Comparison of ENCODE assay signal across 8 cellular contexts in the genomic region with DNA sequence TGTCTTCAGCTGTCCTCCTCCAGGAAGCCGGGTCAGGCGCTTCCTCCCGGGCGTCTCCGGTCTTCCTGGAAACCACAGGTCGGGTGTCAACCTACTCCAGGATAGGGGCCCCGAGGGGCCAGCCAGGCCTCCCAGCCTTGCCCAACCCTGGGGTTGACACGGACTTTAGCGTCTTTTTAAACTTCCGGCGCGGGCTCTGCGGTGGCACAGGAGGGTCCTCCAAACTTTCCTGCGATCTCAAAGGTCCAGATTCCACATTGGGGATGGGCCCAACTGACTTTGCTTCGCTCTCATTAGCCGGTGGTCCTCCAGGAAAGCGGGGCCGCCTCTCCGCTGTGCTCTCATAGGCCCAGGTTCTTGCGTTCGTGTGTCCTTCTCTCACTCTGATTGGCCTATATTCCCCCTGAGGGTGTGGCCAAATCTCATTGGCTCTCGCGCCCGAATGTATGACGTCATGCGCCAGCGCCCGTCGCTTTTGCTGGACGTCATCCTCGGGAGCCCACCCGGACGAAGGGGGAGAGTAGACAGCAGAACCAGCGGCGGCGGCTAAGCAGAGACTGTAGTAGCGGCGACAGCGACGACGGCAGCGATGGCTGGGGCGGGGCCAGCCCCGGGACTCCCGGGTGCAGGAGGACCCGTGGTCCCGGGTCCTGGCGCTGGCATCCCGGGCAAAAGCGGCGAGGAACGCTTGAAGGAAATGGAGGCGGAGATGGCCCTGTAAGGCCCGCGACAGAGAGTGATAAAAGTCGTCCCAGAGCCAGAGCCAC. TPM values are rescaled to one million over a fixed set of nuclear protein-coding genes. Genes with fewer than 3 reads are reported as not detected.
DNase-seq lines count a peak whose midpoint lies in the region; ATAC-seq and TF ChIP-seq lines count a peak whose summit lies in the region.

TSS of gene RBM42 (plus strand) at position 472 of the 767 bp plus-strand sequence. CDS start at position 590, 118 bp downstream.

- TF ChIP-seq RAD21 in liver (IDR thresholded peaks at IDR 0.05): peak in 1 of 2 donors; percentile 45

- intact Hi-C loops in activated CD4-positive, alpha-beta memory T cell treated with anti-CD3 and anti-CD28 coated beads for 36 hours (cut with micrococcal nuclease): loop anchor here (1.0 kb wide), 3 partner anchors 16 to 82 kb away; partner anchors contain the start of gene HAUS5

- H3K36me3 ChIP-seq in liver (ENCODE audit: control insufficient read depth in 4 of 4, insufficient read depth in 3 of 4, low read depth in 1 of 4, low read length in 3 of 4): peaks cover 9 to 32% (median 24%) of the 10 kb centered on the region in 4 donors

- peak within 1 kb of the TSS; percentile 76 to 89 for H3K27ac ChIP-seq in liver (ENCODE audit: low read depth in 1 of 2, low read length in 2 of 2)

- H3K4me3 Mint-ChIP-seq in activated CD4-positive, alpha-beta memory T cell treated with anti-CD3 and anti-CD28 coated beads for 36 hours: peak within 1 kb of the TSS; percentile 99

- no peaks in the 10 kb centered on the region for H3K9me3 Mint-ChIP-seq in activated CD4-positive, alpha-beta memory T cell treated with anti-CD3 and anti-CD28 coated beads for 36 hours

- no peaks in the 10 kb centered on the region for H3K27me3 ChIP-seq in liver (ENCODE audit: control insufficient read depth in 4 of 4, insufficient read depth in 4 of 4, low read length in 3 of 4)

- peak within 1 kb of the TSS; percentile 82 to 90 (median 85) for H3K4me3 ChIP-seq in liver (ENCODE audit: low read depth in 1 of 3, low read length in 3 of 3)

- peak within 1 kb of the TSS; percentile 90 for H3K27ac Mint-ChIP-seq in activated CD4-positive, alpha-beta memory T cell treated with anti-CD3 and anti-CD28 coated beads for 36 hours

- H3K4me1 ChIP-seq in liver (ENCODE audit: control insufficient read depth in 4 of 4, insufficient read depth in 4 of 4, low read length in 3 of 4): peaks cover 0 to 17% (median 9%) of the 10 kb centered on the region in 4 donors

- POLR2A ChIA-PET in activated CD4-positive, alpha-beta memory T cell treated with anti-CD3 and anti-CD28 coated beads for 36 hours (lab: Charles Lee): no interaction called here

- ATAC-seq in GM19438 (IDR thresholded peaks at IDR 0.05; ENCODE audit: low read depth, unreplicated experiment) (peak; percentile 94), HG03575 (IDR thresholded peaks at IDR 0.05; ENCODE audit: extremely low read depth, insufficient number of reproducible peaks, low FRiP score, unreplicated experiment) (peak; percentile 56)

- peak within 1 kb of the TSS; percentile 89 to 90 for H3K9ac ChIP-seq in liver (ENCODE audit: low read depth in 1 of 2, low read length in 2 of 2)

- H3K27me3 Mint-ChIP-seq in activated CD4-positive, alpha-beta memory T cell treated with anti-CD3 and anti-CD28 coated beads for 36 hours: no peaks in the 10 kb centered on the region

- CTCF ChIA-PET in activated CD4-positive, alpha-beta memory T cell treated with anti-CD3 and anti-CD28 coated beads for 36 hours (lab: Charles Lee): interaction anchor here (0.5 kb wide), 1 partner anchor 191 kb away, joined by 7 read pairs; no protein-coding TSS in a partner anchor

- no peaks in the 10 kb centered on the region for H3K9me3 ChIP-seq in liver (ENCODE audit: control insufficient read depth in 4 of 4, low read length in 3 of 4)

- peaks cover 25% of the 10 kb centered on the region for H3K36me3 Mint-ChIP-seq in activated CD4-positive, alpha-beta memory T cell treated with anti-CD3 and anti-CD28 coated beads for 36 hours

- TF ChIP-seq CTCF in liver (IDR thresholded peaks at IDR 0.05; ENCODE audit: low read depth, low read length, missing input control): no peak

- WGBS in liver: under 1% methylated on average over 56 of the region's 56 CpGs

- DNase-seq in CD1c-positive myeloid dendritic cell (ENCODE audit: extremely low spot score): peak; percentile 98
- peak; percentile 96 for DNase-seq in NCI-H82 treated with DMSO at 0.1 percent for 48 hours (lab: John Stamatoyannopoulos, UW; ENCODE audit: unreplicated experiment)
- DNase-seq in activated CD4-positive, alpha-beta memory T cell treated with anti-CD3 and anti-CD28 coated beads for 36 hours: peak; percentile 98
- peak; percentile 98 to 99 for DNase-seq in dermis microvascular lymphatic vessel endothelial cell (ENCODE audit: low read depth in 2 of 2)
- DNase-seq in stimulated activated CD4-positive, alpha-beta T cell treated with anti-CD3 and anti-CD28 coated beads, Interleukin-4, amount 100 ng/mL, for 24 hours: peak; percentile 97

- H3K4me1 Mint-ChIP-seq in activated CD4-positive, alpha-beta memory T cell treated with anti-CD3 and anti-CD28 coated beads for 36 hours (ENCODE audit: low read depth): peaks cover 16% of the 10 kb centered on the region

TF ChIP-seq in liver, 16 proteins besides CTCF, POLR2A, EP300 and RAD21:
- TF ChIP-seq, protein P1, sequence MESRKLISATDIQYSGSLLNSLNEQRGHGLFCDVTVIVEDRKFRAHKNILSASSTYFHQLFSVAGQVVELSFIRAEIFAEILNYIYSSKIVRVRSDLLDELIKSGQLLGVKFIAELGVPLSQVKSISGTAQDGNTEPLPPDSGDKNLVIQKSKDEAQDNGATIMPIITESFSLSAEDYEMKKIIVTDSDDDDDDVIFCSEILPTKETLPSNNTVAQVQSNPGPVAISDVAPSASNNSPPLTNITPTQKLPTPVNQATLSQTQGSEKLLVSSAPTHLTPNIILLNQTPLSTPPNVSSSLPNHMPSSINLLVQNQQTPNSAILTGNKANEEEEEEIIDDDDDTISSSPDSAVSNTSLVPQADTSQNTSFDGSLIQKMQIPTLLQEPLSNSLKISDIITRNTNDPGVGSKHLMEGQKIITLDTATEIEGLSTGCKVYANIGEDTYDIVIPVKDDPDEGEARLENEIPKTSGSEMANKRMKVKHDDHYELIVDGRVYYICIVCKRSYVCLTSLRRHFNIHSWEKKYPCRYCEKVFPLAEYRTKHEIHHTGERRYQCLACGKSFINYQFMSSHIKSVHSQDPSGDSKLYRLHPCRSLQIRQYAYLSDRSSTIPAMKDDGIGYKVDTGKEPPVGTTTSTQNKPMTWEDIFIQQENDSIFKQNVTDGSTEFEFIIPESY (IDR thresholded peaks at IDR 0.05): no peak
- TF ChIP-seq, protein P2, sequence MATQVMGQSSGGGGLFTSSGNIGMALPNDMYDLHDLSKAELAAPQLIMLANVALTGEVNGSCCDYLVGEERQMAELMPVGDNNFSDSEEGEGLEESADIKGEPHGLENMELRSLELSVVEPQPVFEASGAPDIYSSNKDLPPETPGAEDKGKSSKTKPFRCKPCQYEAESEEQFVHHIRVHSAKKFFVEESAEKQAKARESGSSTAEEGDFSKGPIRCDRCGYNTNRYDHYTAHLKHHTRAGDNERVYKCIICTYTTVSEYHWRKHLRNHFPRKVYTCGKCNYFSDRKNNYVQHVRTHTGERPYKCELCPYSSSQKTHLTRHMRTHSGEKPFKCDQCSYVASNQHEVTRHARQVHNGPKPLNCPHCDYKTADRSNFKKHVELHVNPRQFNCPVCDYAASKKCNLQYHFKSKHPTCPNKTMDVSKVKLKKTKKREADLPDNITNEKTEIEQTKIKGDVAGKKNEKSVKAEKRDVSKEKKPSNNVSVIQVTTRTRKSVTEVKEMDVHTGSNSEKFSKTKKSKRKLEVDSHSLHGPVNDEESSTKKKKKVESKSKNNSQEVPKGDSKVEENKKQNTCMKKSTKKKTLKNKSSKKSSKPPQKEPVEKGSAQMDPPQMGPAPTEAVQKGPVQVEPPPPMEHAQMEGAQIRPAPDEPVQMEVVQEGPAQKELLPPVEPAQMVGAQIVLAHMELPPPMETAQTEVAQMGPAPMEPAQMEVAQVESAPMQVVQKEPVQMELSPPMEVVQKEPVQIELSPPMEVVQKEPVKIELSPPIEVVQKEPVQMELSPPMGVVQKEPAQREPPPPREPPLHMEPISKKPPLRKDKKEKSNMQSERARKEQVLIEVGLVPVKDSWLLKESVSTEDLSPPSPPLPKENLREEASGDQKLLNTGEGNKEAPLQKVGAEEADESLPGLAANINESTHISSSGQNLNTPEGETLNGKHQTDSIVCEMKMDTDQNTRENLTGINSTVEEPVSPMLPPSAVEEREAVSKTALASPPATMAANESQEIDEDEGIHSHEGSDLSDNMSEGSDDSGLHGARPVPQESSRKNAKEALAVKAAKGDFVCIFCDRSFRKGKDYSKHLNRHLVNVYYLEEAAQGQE (IDR thresholded peaks at IDR 0.05): peak; percentile 93
- TF ChIP-seq HNF4A (conservative IDR thresholded peaks at IDR 0.05) (peak; percentile 79 to 94), GABPA (IDR thresholded peaks at IDR 0.05 in 1 of 2, conservative IDR thresholded peaks at IDR 0.05 in 1 of 2) (peak; percentile 53 to 82), JUND (IDR thresholded peaks at IDR 0.05) (no peak), NR2F2 (IDR thresholded peaks at IDR 0.05) (peak; percentile 65), FOXA2 (IDR thresholded peaks at IDR 0.05) (no peak), TAF1 (conservative IDR thresholded peaks at IDR 0.05) (peak; percentile 89), YY1 (IDR thresholded peaks at IDR 0.05) (peak; percentile 88), EGR1 (IDR thresholded peaks at IDR 0.05; ENCODE audit: low read depth in 2 of 2) (peak in 1 of 2 donors; percentile 54), SP1 (IDR thresholded peaks at IDR 0.05) (peak; percentile 98), HNF4G (IDR thresholded peaks at IDR 0.05) (peak; percentile 81), RXRA (IDR thresholded peaks at IDR 0.05) (peak; percentile 58 to 67), MAX (IDR thresholded peaks at IDR 0.05) (no peak), FOXA1 (IDR thresholded peaks at IDR 0.05) (peak; percentile 77)
- TF ChIP-seq, protein P3, sequence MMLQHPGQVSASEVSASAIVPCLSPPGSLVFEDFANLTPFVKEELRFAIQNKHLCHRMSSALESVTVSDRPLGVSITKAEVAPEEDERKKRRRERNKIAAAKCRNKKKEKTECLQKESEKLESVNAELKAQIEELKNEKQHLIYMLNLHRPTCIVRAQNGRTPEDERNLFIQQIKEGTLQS (IDR thresholded peaks at IDR 0.05): peak; percentile 75
TF ChIP-seq in liver: peak in this region for 12.

RNA-seq across cellular contexts. Expression of gene RBM42, which starts in this region (rescaled TPM):
- 10 to 100 TPM; 86.4 to 88.0 TPM for total RNA-seq in activated CD4-positive, alpha-beta memory T cell treated with anti-CD3 and anti-CD28 coated beads for 36 hours
- total RNA-seq in dermis microvascular lymphatic vessel endothelial cell (27.9 and 35.4 TPM in 2 replicates), liver (10 to 100 TPM; 20.1 TPM)
- polyA plus RNA-seq in liver: 10 to 100 TPM; 17.8 to 34.7 TPM

Comparison
In these comparisons a context has a peak if more than half of its experiments do, and no peak if none do; other contexts are left out.
1. Peak in every context shown above with its lines: DNase-seq, ATAC-seq, H3K4me3 ChIP-seq and H3K27ac ChIP-seq.